Comparison of ENCODE assay signal across 32 cellular contexts in the genomic region with DNA sequence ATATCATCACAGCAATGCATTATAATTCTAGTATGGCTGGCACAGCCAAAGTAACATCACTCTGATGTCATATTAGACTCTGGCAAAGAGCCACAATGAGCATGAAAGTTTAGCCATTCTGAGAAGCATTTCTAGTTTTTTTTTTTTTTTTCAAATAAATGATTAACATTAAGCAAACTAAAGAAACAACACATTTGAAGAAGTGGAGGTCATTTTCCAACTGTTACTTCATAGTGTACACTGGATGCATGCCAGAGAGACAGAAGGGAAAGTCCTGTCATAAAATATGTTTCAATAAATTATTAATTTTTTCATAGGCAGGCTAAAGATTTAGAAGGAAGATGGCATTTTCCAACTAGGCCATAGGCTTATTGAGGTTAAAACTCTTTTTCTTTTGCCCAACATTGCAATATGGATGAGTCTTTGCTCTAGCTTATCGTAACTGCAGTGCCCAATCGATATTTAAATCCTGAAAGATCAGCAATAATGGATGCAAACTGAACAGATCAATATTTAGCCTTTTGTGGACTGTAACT.
DNase-seq lines count a peak whose midpoint lies in the region; ATAC-seq, FAIRE-seq and TF ChIP-seq lines count a peak whose summit lies in the region.
"Had no signal": no experiment of that assay in that cellular context is flagged by ENCODE, and none has a peak within 500 bp of the region (broad histone marks: within the 10 kb centered on the region; RNA-seq: fewer than 3 reads in every experiment).

No MANE protein-coding gene starts in this region.

- no peak for TF ChIP-seq POLR2A in body of pancreas (IDR thresholded peaks at IDR 0.05)

- H3K27ac ChIP-seq in body of pancreas, result peak overlapping the region in 3 of 4 donors; percentile 70 to 76 (median 75)
- H3K27ac ChIP-seq: breast epithelium, epithelial cell of prostate had no signal

- 12 to 15% methylated on average over 2 of the region's 2 CpGs for WGBS in body of pancreas, 2 donors

- no peaks in the 10 kb centered on the region for H3K4me1 Mint-ChIP-seq in nephron
- H3K4me1 Mint-ChIP-seq: activated naive CD4-positive, alpha-beta T cell treated with anti-CD3 and anti-CD28 coated beads, Interleukin-2, amount 10 ng/mL, durations not matched to agents 7 days and 5 days; GM23338; nephron progenitor cell; stimulated activated naive B cell treated with anti-CD40 and anti-IgM and Interleukin-4, amounts not matched to agents 10 μg/mL and 1 μg/mL and 100 μg/mL, for 72 hours had no signal

- H3K9me3 ChIP-seq in body of pancreas, result no peaks in the 10 kb centered on the region
- H3K9me3 ChIP-seq: breast epithelium, Caco-2 had no signal

- DNase-seq in HT-29 (ENCODE audit: low spot score), result peak; percentile 92
- DNase-seq in body of pancreas, result peak; percentile 50 to 89 (median 65)
- DNase-seq in NCI-H2081 (lab: John Stamatoyannopoulos, UW), result no peak
- no peak for DNase-seq in activated naive CD4-positive, alpha-beta T cell treated with anti-CD3 and anti-CD28 coated beads, Interleukin-2, amount 50 U/mL, for 72 hours (ENCODE audit: low spot score in 2 of 2)
- no peak for DNase-seq in activated gamma-delta T cell treated with Interleukin-2 at 50 U/mL for 16 hours
- DNase-seq: activated CD8-positive, alpha-beta memory T cell treated with anti-CD3 and anti-CD28 coated beads, Interleukin-2, amount 50 U/mL, for 48 hours; activated CD8-positive, alpha-beta T cell treated with anti-CD3 and anti-CD28 coated beads for 36 hours; activated naive CD4-positive, alpha-beta T cell treated with anti-CD3 and anti-CD28 coated beads, Interleukin-2, amount 10 ng/mL, durations not matched to agents 7 days and 5 days; amniotic stem cell; Caco-2; cortex of kidney; effector memory CD4-positive, alpha-beta T cell; glutamatergic neuron; islet precursor cell; NCI-H1092 treated with DMSO at 0.1 percent for 48 hours; NCI-H187; NCI-H2171 treated with DMSO at 0.1 percent for 48 hours; NCI-H524 treated with DMSO at 0.1 percent for 48 hours; nephron progenitor cell; SHP77 treated with DMSO at 0.1 percent for 48 hours; stimulated activated naive B cell treated with anti-CD40 and anti-IgM and Interleukin-4, amounts not matched to agents 10 μg/mL and 1 μg/mL and 100 μg/mL, for 72 hours; substantia nigra; trophoblast cell had no signal

- no peaks in the 10 kb centered on the region for H3K27me3 ChIP-seq in body of pancreas
- H3K27me3 ChIP-seq: breast epithelium had no signal

- TF ChIP-seq CTCF in body of pancreas (IDR thresholded peaks at IDR 0.05), result no peak
- no peak for TF ChIP-seq CTCF in nephron (IDR thresholded peaks at IDR 0.05; ENCODE audit: unreplicated experiment in 3 of 3)

- no peak overlapping the region for H3K4me3 ChIP-seq in body of pancreas
- H3K4me3 ChIP-seq: breast epithelium, GM23338, lung had no signal

- peak overlapping the region; percentile 34 to 65 (median 49) for H3K27ac Mint-ChIP-seq in nephron
- no peak overlapping the region for H3K27ac Mint-ChIP-seq in activated naive CD4-positive, alpha-beta T cell treated with anti-CD3 and anti-CD28 coated beads, Interleukin-2, amount 50 U/mL, for 72 hours
- H3K27ac Mint-ChIP-seq: activated CD8-positive, alpha-beta T cell treated with anti-CD3 and anti-CD28 coated beads for 36 hours; activated naive CD4-positive, alpha-beta T cell treated with anti-CD3 and anti-CD28 coated beads, Interleukin-2, amount 10 ng/mL, durations not matched to agents 7 days and 5 days; activated T-helper 1 cell treated with anti-CD3 and anti-CD28 coated beads, Interleukin-12 subunit alpha, Interleukin-12 subunit beta, Interleukin-2, Interleukin-4 antibody, amounts not matched to agents 30 ng/mL and 10 ng/mL and 1 ng/mL, durations not matched to agents 14 hours and 24 hours and 36 hours; GM23338; nephron progenitor cell; stimulated activated naive B cell treated with anti-CD40 and anti-IgM and Interleukin-4, amounts not matched to agents 10 μg/mL and 1 μg/mL and 100 μg/mL, for 72 hours; T-helper 2 cell treated with Interferon-gamma antibody and Interleukin-4, amounts not matched to agents 5 μg/mL and 100 μg/mL, for 36 hours had no signal

- intact Hi-C loops in body of pancreas (cut with DNase I), result no loop called here

- peak; percentile 95 for FAIRE-seq in islet of Langerhans (lab: Jason Lieb, UNC)

- H3K4me1 ChIP-seq in body of pancreas, result peaks cover 25% of the 10 kb centered on the region
- H3K4me1 ChIP-seq: breast epithelium had no signal

- no peaks in the 10 kb centered on the region for H3K27me3 Mint-ChIP-seq in nephron (ENCODE audit: low read depth)
- H3K27me3 Mint-ChIP-seq: activated CD8-positive, alpha-beta T cell treated with anti-CD3 and anti-CD28 coated beads for 36 hours; activated naive CD4-positive, alpha-beta T cell treated with anti-CD3 and anti-CD28 coated beads, Interleukin-2, amount 10 ng/mL, durations not matched to agents 7 days and 5 days; stimulated activated naive B cell treated with anti-CD40 and anti-IgM and Interleukin-4, amounts not matched to agents 10 μg/mL and 1 μg/mL and 100 μg/mL, for 72 hours had no signal

- ATAC-seq in body of pancreas (peak; percentile 99), HG02840 (IDR thresholded peaks at IDR 0.05; ENCODE audit: low FRiP score, unreplicated experiment) (no peak)
- ATAC-seq in activated naive CD4-positive, alpha-beta T cell treated with anti-CD3 and anti-CD28 coated beads, Interleukin-2, amount 50 U/mL, for 72 hours, result no peak
- ATAC-seq: activated CD8-positive, alpha-beta T cell treated with anti-CD3 and anti-CD28 coated beads for 36 hours; GM23338; stimulated activated naive B cell treated with anti-CD40 and anti-IgM and Interleukin-4, amounts not matched to agents 10 μg/mL and 1 μg/mL and 100 μg/mL, for 72 hours had no signal

- H3K36me3 ChIP-seq in body of pancreas (replicated peaks in 1 of 2; ENCODE audit: insufficient read depth in 1 of 2, low read depth in 2 of 2), result no peaks in the 10 kb centered on the region
- H3K36me3 ChIP-seq: breast epithelium had no signal

- peaks cover 17% of the 10 kb centered on the region for H3K9me3 Mint-ChIP-seq in nephron
- peaks cover 16 to 20% of the 10 kb centered on the region in 2 donors for H3K9me3 Mint-ChIP-seq in activated naive CD4-positive, alpha-beta T cell treated with anti-CD3 and anti-CD28 coated beads, Interleukin-2, amount 50 U/mL, for 72 hours

- no peaks in the 10 kb centered on the region for H3K36me3 Mint-ChIP-seq in nephron (ENCODE audit: low read depth)
- peaks cover 0 to 4% of the 10 kb centered on the region in 2 donors for H3K36me3 Mint-ChIP-seq in activated naive CD4-positive, alpha-beta T cell treated with anti-CD3 and anti-CD28 coated beads, Interleukin-2, amount 50 U/mL, for 72 hours
- H3K36me3 Mint-ChIP-seq: activated naive CD4-positive, alpha-beta T cell treated with anti-CD3 and anti-CD28 coated beads, Interleukin-2, amount 10 ng/mL, durations not matched to agents 7 days and 5 days had no signal

- no peak overlapping the region for H3K4me3 Mint-ChIP-seq in nephron
- H3K4me3 Mint-ChIP-seq: activated CD8-positive, alpha-beta T cell treated with anti-CD3 and anti-CD28 coated beads for 36 hours; activated naive CD4-positive, alpha-beta T cell treated with anti-CD3 and anti-CD28 coated beads, Interleukin-2, amount 10 ng/mL, durations not matched to agents 7 days and 5 days; activated T-helper 1 cell treated with anti-CD3 and anti-CD28 coated beads, Interleukin-12 subunit alpha, Interleukin-12 subunit beta, Interleukin-2, Interleukin-4 antibody, amounts not matched to agents 30 ng/mL and 10 ng/mL and 1 ng/mL, durations not matched to agents 14 hours and 24 hours and 36 hours; GM23338; nephron progenitor cell; stimulated activated naive B cell treated with anti-CD40 and anti-IgM and Interleukin-4, amounts not matched to agents 10 μg/mL and 1 μg/mL and 100 μg/mL, for 72 hours; T-helper 2 cell treated with Interferon-gamma antibody and Interleukin-4, amounts not matched to agents 5 μg/mL and 100 μg/mL, for 36 hours had no signal

Comparison
In these comparisons a context has a peak if more than half of its experiments do, and no peak if none do; other contexts are left out.
1. DNase-seq: peak in HT-29 (single experiment) and body of pancreas (4 of 4); none in NCI-H2081 (0 of 2), activated naive CD4-positive, alpha-beta T cell treated with anti-CD3 and anti-CD28 coated beads, Interleukin-2, amount 50 U/mL, for 72 hours (0 of 2) and activated gamma-delta T cell treated with Interleukin-2 at 50 U/mL for 16 hours (single experiment).
2. H3K27ac Mint-ChIP-seq: peak in nephron (3 of 3); none in activated naive CD4-positive, alpha-beta T cell treated with anti-CD3 and anti-CD28 coated beads, Interleukin-2, amount 50 U/mL, for 72 hours (0 of 2).